In genomic region chr1:84762664-84763063, GRCh38 we compare ENCODE assay signal across 36 cellular contexts.
"Had no signal": no experiment of that assay in that cellular context is flagged by ENCODE, and none has a peak within 500 bp of the region (broad histone marks: within the 10 kb centered on the region; RNA-seq: fewer than 3 reads in every experiment).

No MANE protein-coding gene starts in this region.

- H3K9me3 ChIP-seq: adrenal gland, esophagus muscularis mucosa, gastroesophageal sphincter had no signal

- DNase-seq: activated B cell treated with CpG ODN at 0.5 μM for 24 hours; activated CD4-positive, alpha-beta T cell treated with anti-CD3 and anti-CD28 coated beads for 48 hours; activated CD4-positive, alpha-beta T cell treated with anti-CD3 and anti-CD28 coated beads, Interleukin-2, amount 50 U/mL, for 1 hour; activated CD4-positive, alpha-beta T cell treated with anti-CD3 and anti-CD28 coated beads, Interleukin-2, amount 50 U/mL, for 48 hours; activated CD8-positive, alpha-beta memory T cell treated with anti-CD3 and anti-CD28 coated beads, Interleukin-2, amount 10 ng/mL, durations not matched to agents 7 days and 5 days; activated CD8-positive, alpha-beta memory T cell treated with anti-CD3 and anti-CD28 coated beads, Interleukin-2, amount 50 U/mL, for 4 hours; activated CD8-positive, alpha-beta T cell treated with anti-CD3 and anti-CD28 coated beads for 36 hours; activated effector memory CD4-positive, alpha-beta T cell treated with anti-CD3 and anti-CD28 coated beads, Interleukin-2, amount 50 U/mL, for 16 hours; activated naive CD4-positive, alpha-beta T cell treated with anti-CD3 and anti-CD28 coated beads for 36 hours; activated naive CD8-positive, alpha-beta T cell treated with anti-CD3 and anti-CD28 coated beads for 36 hours; activated naive CD8-positive, alpha-beta T cell treated with anti-CD3 and anti-CD28 coated beads, Interleukin-2, amount 50 U/mL, for 24 hours; activated T-cell treated with anti-CD3 and anti-CD28 coated beads, Interleukin-2, amount 50 U/mL, for 1 hour; activated T-cell treated with anti-CD3 and anti-CD28 coated beads, Interleukin-2, amount 50 U/mL, for 48 hours; adrenal gland; amygdala; aorta; caudate nucleus; cortex of kidney; dermis blood vessel endothelial cell; effector CD4-positive, alpha-beta T cell; effector memory CD8-positive, alpha-beta T cell; erythroblast; foreskin melanocyte; SW 1271; T-helper 1 cell; T-helper 17 cell; T1000; WERI-Rb-1 had no signal

- H3K27ac ChIP-seq: adrenal gland, esophagus muscularis mucosa, gastroesophageal sphincter, WERI-Rb-1 had no signal

- H3K36me3 ChIP-seq: adrenal gland, esophagus muscularis mucosa, gastroesophageal sphincter, WERI-Rb-1 had no signal

- H3K4me3 Mint-ChIP-seq: activated B cell treated with CpG ODN at 0.5 μM for 24 hours; activated CD8-positive, alpha-beta memory T cell treated with anti-CD3 and anti-CD28 coated beads, Interleukin-2, amount 10 ng/mL, durations not matched to agents 7 days and 5 days; activated CD8-positive, alpha-beta T cell treated with anti-CD3 and anti-CD28 coated beads for 36 hours; activated naive CD4-positive, alpha-beta T cell treated with anti-CD3 and anti-CD28 coated beads for 36 hours; activated naive CD4-positive, alpha-beta T cell treated with anti-CD3 and anti-CD28 coated beads, Interleukin-2, amount 50 U/mL, for 24 hours; activated naive CD8-positive, alpha-beta T cell treated with anti-CD3 and anti-CD28 coated beads for 36 hours; activated naive CD8-positive, alpha-beta T cell treated with anti-CD3 and anti-CD28 coated beads, Interleukin-2, amount 50 U/mL, for 24 hours; activated T-helper 1 cell treated with anti-CD3 and anti-CD28 coated beads, Interleukin-12 subunit alpha, Interleukin-12 subunit beta, Interleukin-2, Interleukin-4 antibody, amounts not matched to agents 30 ng/mL and 10 ng/mL and 1 ng/mL, durations not matched to agents 14 hours and 24 hours and 36 hours; effector memory CD8-positive, alpha-beta T cell; T-helper 17 cell; T-helper 2 cell treated with Interferon-gamma antibody and Interleukin-4, amounts not matched to agents 5 μg/mL and 100 μg/mL, for 36 hours had no signal

- ATAC-seq: activated CD4-positive, CD25-positive, alpha-beta regulatory T cell treated with anti-CD3 and anti-CD28 coated beads, Interleukin-2, amount 50 U/mL, for 24 hours; activated CD8-positive, alpha-beta memory T cell treated with anti-CD3 and anti-CD28 coated beads, Interleukin-2, amount 10 ng/mL, durations not matched to agents 7 days and 5 days; activated CD8-positive, alpha-beta T cell treated with anti-CD3 and anti-CD28 coated beads for 36 hours; activated naive CD8-positive, alpha-beta T cell treated with anti-CD3 and anti-CD28 coated beads, Interleukin-2, amount 50 U/mL, for 24 hours; effector memory CD8-positive, alpha-beta T cell; gastroesophageal sphincter; T-helper 17 cell had no signal

- H3K36me3 Mint-ChIP-seq: activated CD8-positive, alpha-beta memory T cell treated with anti-CD3 and anti-CD28 coated beads, Interleukin-2, amount 10 ng/mL, durations not matched to agents 7 days and 5 days; activated naive CD8-positive, alpha-beta T cell treated with anti-CD3 and anti-CD28 coated beads for 36 hours had no signal

- H3K9me3 Mint-ChIP-seq: activated B cell treated with CpG ODN at 0.5 μM for 24 hours; activated CD8-positive, alpha-beta T cell treated with anti-CD3 and anti-CD28 coated beads for 36 hours; activated naive CD4-positive, alpha-beta T cell treated with anti-CD3 and anti-CD28 coated beads for 36 hours; activated naive CD4-positive, alpha-beta T cell treated with anti-CD3 and anti-CD28 coated beads, Interleukin-2, amount 50 U/mL, for 24 hours; activated naive CD8-positive, alpha-beta T cell treated with anti-CD3 and anti-CD28 coated beads for 36 hours; activated naive CD8-positive, alpha-beta T cell treated with anti-CD3 and anti-CD28 coated beads, Interleukin-2, amount 50 U/mL, for 24 hours; activated T-helper 1 cell treated with anti-CD3 and anti-CD28 coated beads, Interleukin-12 subunit alpha, Interleukin-12 subunit beta, Interleukin-2, Interleukin-4 antibody, amounts not matched to agents 30 ng/mL and 10 ng/mL and 1 ng/mL, durations not matched to agents 14 hours and 24 hours and 36 hours; activated T-helper 2 cell treated with anti-CD3 and anti-CD28 coated beads, Interferon-gamma antibody, Interleukin-2, Interleukin-4, amounts not matched to agents 10 μg/mL and 5 μg/mL and 100 μg/mL, durations not matched to agents 14 hours and 24 hours and 36 hours; effector memory CD8-positive, alpha-beta T cell; T-helper 2 cell treated with Interferon-gamma antibody and Interleukin-4, amounts not matched to agents 5 μg/mL and 100 μg/mL, for 36 hours had no signal

- FAIRE-seq: colon had no signal

- H3K4me3 ChIP-seq: adrenal gland, esophagus muscularis mucosa, gastroesophageal sphincter had no signal

- H3K27ac Mint-ChIP-seq: activated B cell treated with CpG ODN at 0.5 μM for 24 hours; activated CD8-positive, alpha-beta memory T cell treated with anti-CD3 and anti-CD28 coated beads, Interleukin-2, amount 10 ng/mL, durations not matched to agents 7 days and 5 days; activated CD8-positive, alpha-beta T cell treated with anti-CD3 and anti-CD28 coated beads for 36 hours; activated naive CD4-positive, alpha-beta T cell treated with anti-CD3 and anti-CD28 coated beads for 36 hours; activated naive CD4-positive, alpha-beta T cell treated with anti-CD3 and anti-CD28 coated beads, Interleukin-2, amount 50 U/mL, for 24 hours; activated naive CD8-positive, alpha-beta T cell treated with anti-CD3 and anti-CD28 coated beads for 36 hours; activated naive CD8-positive, alpha-beta T cell treated with anti-CD3 and anti-CD28 coated beads, Interleukin-2, amount 50 U/mL, for 24 hours; activated T-helper 1 cell treated with anti-CD3 and anti-CD28 coated beads, Interleukin-12 subunit alpha, Interleukin-12 subunit beta, Interleukin-2, Interleukin-4 antibody, amounts not matched to agents 30 ng/mL and 10 ng/mL and 1 ng/mL, durations not matched to agents 14 hours and 24 hours and 36 hours; activated T-helper 2 cell treated with anti-CD3 and anti-CD28 coated beads, Interferon-gamma antibody, Interleukin-2, Interleukin-4, amounts not matched to agents 10 μg/mL and 5 μg/mL and 100 μg/mL, durations not matched to agents 14 hours and 24 hours and 36 hours; effector memory CD8-positive, alpha-beta T cell; T-helper 17 cell; T-helper 2 cell treated with Interferon-gamma antibody and Interleukin-4, amounts not matched to agents 5 μg/mL and 100 μg/mL, for 36 hours had no signal
